8 cellular contexts compared by ENCODE assay signal in genomic region chr5:132226516-132227234, GRCh38. TPM values are rescaled to one million over a fixed set of nuclear protein-coding genes. Genes with fewer than 3 reads are reported as not detected.
DNase-seq lines count a peak whose midpoint lies in the region; ATAC-seq and TF ChIP-seq lines count a peak whose summit lies in the region.

No MANE protein-coding gene starts in this region.

- intact Hi-C loops in heart left ventricle (cut with DNase I): loop anchor here in 3 of 10 donors (2.0 to 10.0 kb wide), 4 partner anchors 34 to 268 kb away; partner anchors contain the start of genes SLC22A4 (in 2 of the 3) and IRF1 (in 1 of the 3)

- H3K9me3 ChIP-seq in WERI-Rb-1 (ENCODE audit: severe bottlenecking) (no peaks in the 10 kb centered on the region), heart left ventricle (no peaks in the 10 kb centered on the region)

- peak overlapping the region; percentile 87 for H3K27ac ChIP-seq in WERI-Rb-1
- peak overlapping the region; percentile 84 to 98 (median 94) for H3K27ac ChIP-seq in heart left ventricle
- H3K27ac ChIP-seq in rectal smooth muscle tissue (ENCODE audit: low read depth, low read length): peak overlapping the region; percentile 89

- H3K4me1 ChIP-seq in heart left ventricle: peaks cover 12 to 69% (median 55%) of the 10 kb centered on the region in 12 donors
- peaks cover 41% of the 10 kb centered on the region for H3K4me1 ChIP-seq in rectal smooth muscle tissue (ENCODE audit: control insufficient read depth, insufficient read depth, low read length)

- peak in 3 of 4 donors; percentile 5 to 8 (median 6) for ATAC-seq in heart left ventricle
- no peak for ATAC-seq in HG03469 (IDR thresholded peaks at IDR 0.05; ENCODE audit: unreplicated experiment)
- ATAC-seq in HG03571 (IDR thresholded peaks at IDR 0.05; ENCODE audit: unreplicated experiment): no peak

- DNase-seq in GM03348 (ENCODE audit: low spot score) (peak; percentile 40), WERI-Rb-1 (peak; percentile 8), heart left ventricle (peak; percentile 33 to 73 (median 44)), ecto neural progenitor cell (ENCODE audit: low spot score) (no peak)
- no peak for DNase-seq in activated CD4-positive, CD25-positive, alpha-beta regulatory T cell treated with anti-CD3 and anti-CD28 coated beads, Interleukin-2, amount 50 U/mL, for 72 hours

- H3K4me3 ChIP-seq in WERI-Rb-1 (ENCODE audit: low read depth, low read length) (peak overlapping the region; percentile 43), heart left ventricle (peak overlapping the region; percentile 67 to 98 (median 86)), rectal smooth muscle tissue (ENCODE audit: low read length) (peak overlapping the region; percentile 65)

- 53 to 64% (median 60%) methylated on average over 23 of the region's 23 CpGs for WGBS in heart left ventricle, 4 donors

- H3K9ac ChIP-seq in rectal smooth muscle tissue (ENCODE audit: low read length): peak overlapping the region; percentile 38

- TF ChIP-seq POLR2A in heart left ventricle (IDR thresholded peaks at IDR 0.05): no peak

- no peak for TF ChIP-seq CTCF in WERI-Rb-1 (IDR thresholded peaks at IDR 0.05; ENCODE audit: low read depth, low read length)
- no peak for TF ChIP-seq CTCF in heart left ventricle (IDR thresholded peaks at IDR 0.05)

- no peaks in the 10 kb centered on the region for H3K27me3 ChIP-seq in WERI-Rb-1 (ENCODE audit: insufficient read depth, low read depth, severe bottlenecking)
- peaks cover 0 to 8% (median 0%) of the 10 kb centered on the region in 9 donors for H3K27me3 ChIP-seq in heart left ventricle
- H3K27me3 ChIP-seq in rectal smooth muscle tissue (ENCODE audit: control insufficient read depth, insufficient read depth, low read length): no peaks in the 10 kb centered on the region

- H3K36me3 ChIP-seq in WERI-Rb-1 (peaks cover 5% of the 10 kb centered on the region; the same call in 1 of the 2 replicates), heart left ventricle (no peaks in the 10 kb centered on the region), rectal smooth muscle tissue (ENCODE audit: control insufficient read depth, insufficient read depth, low read length) (no peaks in the 10 kb centered on the region)

RNA-seq across cellular contexts. Expression of gene P4HA2, which starts 1.0 kb away (rescaled TPM):
- 10 to 100 TPM; 41.2 to 80.7 (median 55.7) TPM for total RNA-seq in heart left ventricle
- 100 to 1,000 TPM in 1 of 2 donors, 10 to 100 TPM in 1; 44.3 to 140 TPM for polyA plus RNA-seq in heart left ventricle

RNA-seq across cellular contexts. Expression of gene PDLIM4, which starts 30.8 kb away (rescaled TPM):
- 10 to 100 TPM in 3 of 9 donors, 1 to 10 TPM in 6; 2.4 to 16.9 (median 8.1) TPM for total RNA-seq in heart left ventricle
- polyA plus RNA-seq in heart left ventricle: 1 to 10 TPM; 5.1 to 9.1 TPM

Comparison
In these comparisons a context has a peak if more than half of its experiments do, and no peak if none do; other contexts are left out.
1. DNase-seq: peak in GM03348 (single experiment), WERI-Rb-1 (single experiment) and heart left ventricle (5 of 5); none in ecto neural progenitor cell (single experiment) and activated CD4-positive, CD25-positive, alpha-beta regulatory T cell treated with anti-CD3 and anti-CD28 coated beads, Interleukin-2, amount 50 U/mL, for 72 hours (single experiment).
2. ATAC-seq: peak in heart left ventricle (3 of 4); none in HG03469 (single experiment) and HG03571 (single experiment).
3. Peak in every context shown above with its lines, with median percentiles within 50 percentile points of each other: H3K27ac ChIP-seq and H3K4me3 ChIP-seq.